In the genomic region with DNA sequence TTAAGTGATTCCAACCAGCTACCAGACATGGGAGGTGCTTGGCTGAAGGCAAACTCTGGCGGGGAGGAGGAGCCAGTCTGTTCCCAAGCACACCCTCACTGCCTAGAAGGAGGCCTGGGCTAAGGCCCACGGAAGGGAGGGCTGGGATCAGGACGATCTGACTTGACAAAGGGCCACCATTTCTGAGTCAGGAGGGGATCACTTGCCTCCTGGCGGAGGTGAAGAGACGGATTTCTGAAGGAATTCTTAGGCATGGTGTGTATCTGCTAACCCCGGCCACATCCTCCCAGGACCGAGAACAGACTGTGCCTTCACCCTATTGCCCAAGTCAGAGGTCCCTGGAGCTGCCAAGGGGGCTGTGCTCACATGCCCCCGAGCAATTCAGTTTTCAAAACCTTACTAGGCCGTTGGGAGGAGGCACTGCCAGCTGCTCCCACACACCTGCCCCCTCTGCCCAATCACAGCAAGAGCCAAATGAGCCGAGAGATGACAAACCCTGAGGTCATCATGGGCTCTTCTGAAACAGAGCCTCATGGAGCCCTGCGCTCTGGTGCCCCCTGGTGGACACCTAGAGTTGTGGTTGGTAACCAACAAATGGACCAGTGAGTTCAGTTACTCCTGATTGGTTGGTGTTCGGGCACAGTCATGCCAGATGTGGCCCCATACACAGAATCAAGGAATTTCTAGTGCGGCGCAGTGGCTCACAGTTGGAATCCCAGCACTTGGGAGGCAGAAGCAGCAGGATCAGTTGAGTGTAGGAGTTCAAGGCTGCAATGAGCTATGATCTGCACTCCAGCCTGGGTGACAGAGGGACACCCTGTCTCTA, we compare ENCODE assay signal across 8 cellular contexts. TPM values are rescaled to one million over a fixed set of nuclear protein-coding genes. Genes with fewer than 3 reads are reported as not detected.
DNase-seq lines count a peak whose midpoint lies in the region; ATAC-seq and TF ChIP-seq lines count a peak whose summit lies in the region.

No MANE protein-coding gene starts in this region.

- POLR2A ChIA-PET in CD8-positive, alpha-beta memory T cell (lab: Charles Lee): interaction anchor here (1.0 kb wide), 1 partner anchor 19 kb away, joined by 4 read pairs; no protein-coding TSS in a partner anchor

- peak; percentile 85 to 93 (median 90) for DNase-seq in CD8-positive, alpha-beta memory T cell
- DNase-seq in HuH-7 (ENCODE audit: low spot score) (peak; percentile 92), fibroblast of gingiva (ENCODE audit: low read depth) (peak; percentile 92), nephron progenitor cell (peak; percentile 96), stromal cell of bone marrow (ENCODE audit: low read depth) (peak; percentile 97), Kasumi-1 (lab: John Stamatoyannopoulos, UW) (no peak)
- peak; percentile 91 for DNase-seq in activated CD8-positive, alpha-beta memory T cell treated with anti-CD3 and anti-CD28 coated beads, Interleukin-2, amount 50 U/mL, for 24 hours (ENCODE audit: extremely low read depth)

- no peaks in the 10 kb centered on the region for H3K27me3 ChIP-seq in CD8-positive, alpha-beta memory T cell (ENCODE audit: insufficient read depth, low read length, poor library complexity, severe bottlenecking)

- H3K36me3 ChIP-seq in CD8-positive, alpha-beta memory T cell (ENCODE audit: insufficient read depth, low read length): no peaks in the 10 kb centered on the region

- H3K4me3 ChIP-seq in CD8-positive, alpha-beta memory T cell (ENCODE audit: low read length): no peak overlapping the region

- peaks cover 11% of the 10 kb centered on the region in 2 donors for H3K27me3 Mint-ChIP-seq in CD8-positive, alpha-beta memory T cell
- peaks cover 47% of the 10 kb centered on the region for H3K27me3 Mint-ChIP-seq in nephron progenitor cell (ENCODE audit: low read depth, poor library complexity)

- no peaks in the 10 kb centered on the region for H3K9me3 Mint-ChIP-seq in CD8-positive, alpha-beta memory T cell
- H3K9me3 Mint-ChIP-seq in nephron progenitor cell: no peaks in the 10 kb centered on the region

- no peaks in the 10 kb centered on the region for H3K36me3 Mint-ChIP-seq in CD8-positive, alpha-beta memory T cell
- no peaks in the 10 kb centered on the region for H3K36me3 Mint-ChIP-seq in nephron progenitor cell (ENCODE audit: low read depth)

- TF ChIP-seq CTCF in nephron progenitor cell (IDR thresholded peaks at IDR 0.05): peak; percentile 95

- H3K4me1 Mint-ChIP-seq in CD8-positive, alpha-beta memory T cell: peaks cover 6 to 19% (median 9%) of the 10 kb centered on the region in 3 donors
- H3K4me1 Mint-ChIP-seq in nephron progenitor cell: peaks cover 28% of the 10 kb centered on the region

- no peak overlapping the region for H3K27ac ChIP-seq in CD8-positive, alpha-beta memory T cell (ENCODE audit: low read depth, low read length)

- H3K4me3 Mint-ChIP-seq in CD8-positive, alpha-beta memory T cell: peak overlapping the region in 1 of 7 donors; percentile 69
- no peak overlapping the region for H3K4me3 Mint-ChIP-seq in nephron progenitor cell

- no peaks in the 10 kb centered on the region for H3K9me3 ChIP-seq in CD8-positive, alpha-beta memory T cell (ENCODE audit: low read length)

- H3K4me1 ChIP-seq in CD8-positive, alpha-beta memory T cell (ENCODE audit: insufficient read depth, low read length): peaks cover 17% of the 10 kb centered on the region

- CTCF ChIA-PET in CD8-positive, alpha-beta memory T cell (lab: Charles Lee): interaction anchor here (0.6 to 6.7 kb wide), 20 partner anchors 9 to 392 kb away, joined by 3 to 176 read pairs (median 6); no protein-coding TSS in a partner anchor

- H3K27ac Mint-ChIP-seq in CD8-positive, alpha-beta memory T cell: peak overlapping the region in 7 of 8 donors; percentile 24 to 80 (median 59)
- peak overlapping the region; percentile 94 for H3K27ac Mint-ChIP-seq in nephron progenitor cell

- ATAC-seq in GM21515 (IDR thresholded peaks at IDR 0.05; ENCODE audit: unreplicated experiment): peak; percentile 69

RNA-seq across cellular contexts. Expression of a gene that starts 6.5 kb away (rescaled TPM):
- 10 to 100 TPM; 71.4 to 74.5 TPM for total RNA-seq in CD8-positive, alpha-beta memory T cell
- polyA plus RNA-seq in CD8-positive, alpha-beta memory T cell: 4.7 TPM

Comparison
In these comparisons a context has a peak if more than half of its experiments do, and no peak if none do; other contexts are left out.
1. DNase-seq: peak in CD8-positive, alpha-beta memory T cell (5 of 5), HuH-7 (single experiment), activated CD8-positive, alpha-beta memory T cell treated with anti-CD3 and anti-CD28 coated beads, Interleukin-2, amount 50 U/mL, for 24 hours (single experiment), fibroblast of gingiva (single experiment), nephron progenitor cell (single experiment) and stromal cell of bone marrow (single experiment); none in Kasumi-1 (0 of 2).